ENCODE assay signal across 8 cellular contexts in the genomic region with DNA sequence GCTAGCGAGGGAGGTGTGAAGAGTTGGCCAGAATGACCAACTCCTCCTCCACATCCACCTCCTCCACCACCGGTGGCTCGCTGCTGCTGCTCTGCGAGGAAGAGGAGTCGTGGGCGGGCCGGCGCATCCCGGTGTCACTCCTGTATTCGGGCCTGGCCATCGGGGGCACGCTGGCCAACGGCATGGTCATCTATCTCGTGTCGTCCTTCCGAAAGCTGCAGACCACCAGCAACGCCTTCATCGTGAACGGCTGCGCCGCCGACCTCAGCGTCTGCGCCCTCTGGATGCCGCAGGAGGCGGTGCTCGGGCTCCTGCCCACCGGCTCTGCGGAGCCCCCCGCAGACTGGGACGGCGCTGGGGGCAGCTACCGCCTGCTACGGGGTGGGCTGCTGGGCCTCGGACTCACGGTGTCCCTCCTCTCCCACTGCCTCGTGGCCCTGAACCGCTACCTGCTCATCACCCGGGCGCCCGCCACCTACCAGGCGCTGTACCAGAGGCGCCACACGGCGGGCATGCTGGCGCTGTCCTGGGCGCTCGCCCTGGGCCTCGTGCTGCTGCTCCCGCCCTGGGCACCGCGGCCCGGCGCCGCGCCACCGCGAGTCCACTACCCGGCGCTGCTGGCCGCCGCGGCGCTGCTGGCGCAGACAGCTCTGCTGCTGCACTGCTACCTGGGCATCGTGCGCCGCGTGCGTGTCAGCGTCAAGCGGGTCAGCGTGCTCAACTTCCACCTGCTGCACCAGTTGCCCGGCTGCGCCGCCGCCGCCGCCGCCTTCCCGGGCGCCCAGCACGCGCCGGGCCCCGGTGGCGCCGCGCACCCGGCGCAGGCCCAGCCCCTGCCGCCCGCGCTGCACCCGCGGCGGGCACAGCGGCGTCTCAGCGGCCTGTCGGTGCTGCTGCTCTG. TPM values are rescaled to one million over a fixed set of nuclear protein-coding genes. Genes with fewer than 3 reads are reported as not detected.
DNase-seq lines count a peak whose midpoint lies in the region; ATAC-seq, FAIRE-seq and TF ChIP-seq lines count a peak whose summit lies in the region.

No MANE protein-coding gene starts in this region.

- TF ChIP-seq CTCF in bronchial epithelial cell (IDR thresholded peaks at IDR 0.05; ENCODE audit: insufficient read depth, low read length, severe bottlenecking) = no peak

- DNase-seq in NOMO-1 treated with DMSO at 0.1 percent for 48 hours (lab: John Stamatoyannopoulos, UW; ENCODE audit: unreplicated experiment) (peak; percentile 23), NOMO-1 treated with dmso at 0.1 percent for 144 hours (lab: John Stamatoyannopoulos, UW; ENCODE audit: unreplicated experiment) (no peak), RPMI8226 (peak; percentile 52), bronchial epithelial cell (ENCODE audit: low read depth) (no peak), T1000 (lab: John Stamatoyannopoulos, UW) (no peak)
- peak; percentile 42 for DNase-seq in stimulated activated CD4-positive, alpha-beta T cell treated with anti-CD3 and anti-CD28 coated beads, Interleukin-4, amount 100 ng/mL, for 1 hour

- no peak for ATAC-seq in HG02852 (IDR thresholded peaks at IDR 0.05; ENCODE audit: unreplicated experiment)

- no peaks in the 10 kb centered on the region for H3K36me3 ChIP-seq in bronchial epithelial cell (ENCODE audit: control insufficient read depth, insufficient read depth, low read length)

- FAIRE-seq in bronchial epithelial cell (lab: Jason Lieb, UNC) = no peak

- H3K27me3 ChIP-seq in bronchial epithelial cell (ENCODE audit: control insufficient read depth, insufficient read depth, low read length) (peaks cover 23% of the 10 kb centered on the region), layer of hippocampus (ENCODE audit: control insufficient read depth, insufficient read depth, low read length) (peaks cover 5% of the 10 kb centered on the region)

- H3K27ac ChIP-seq in layer of hippocampus (ENCODE audit: low read depth, low read length) = peak overlapping the region; percentile 27

- H3K4me3 ChIP-seq in bronchial epithelial cell (ENCODE audit: low read depth, low read length) = peak overlapping the region; percentile 18

RNA-seq across cellular contexts. Expression of a gene that starts 1.2 kb away (rescaled TPM):
- not detected in 2 replicates for total RNA-seq in bronchial epithelial cell

Comparison
In these comparisons a context has a peak if more than half of its experiments do, and no peak if none do; other contexts are left out.
1. DNase-seq: peak in NOMO-1 treated with DMSO at 0.1 percent for 48 hours (single experiment), RPMI8226 (single experiment) and stimulated activated CD4-positive, alpha-beta T cell treated with anti-CD3 and anti-CD28 coated beads, Interleukin-4, amount 100 ng/mL, for 1 hour (single experiment); none in NOMO-1 treated with dmso at 0.1 percent for 144 hours (single experiment), bronchial epithelial cell (single experiment) and T1000 (single experiment).